ENCODE assay signal across 8 cellular contexts in the genomic region with DNA sequence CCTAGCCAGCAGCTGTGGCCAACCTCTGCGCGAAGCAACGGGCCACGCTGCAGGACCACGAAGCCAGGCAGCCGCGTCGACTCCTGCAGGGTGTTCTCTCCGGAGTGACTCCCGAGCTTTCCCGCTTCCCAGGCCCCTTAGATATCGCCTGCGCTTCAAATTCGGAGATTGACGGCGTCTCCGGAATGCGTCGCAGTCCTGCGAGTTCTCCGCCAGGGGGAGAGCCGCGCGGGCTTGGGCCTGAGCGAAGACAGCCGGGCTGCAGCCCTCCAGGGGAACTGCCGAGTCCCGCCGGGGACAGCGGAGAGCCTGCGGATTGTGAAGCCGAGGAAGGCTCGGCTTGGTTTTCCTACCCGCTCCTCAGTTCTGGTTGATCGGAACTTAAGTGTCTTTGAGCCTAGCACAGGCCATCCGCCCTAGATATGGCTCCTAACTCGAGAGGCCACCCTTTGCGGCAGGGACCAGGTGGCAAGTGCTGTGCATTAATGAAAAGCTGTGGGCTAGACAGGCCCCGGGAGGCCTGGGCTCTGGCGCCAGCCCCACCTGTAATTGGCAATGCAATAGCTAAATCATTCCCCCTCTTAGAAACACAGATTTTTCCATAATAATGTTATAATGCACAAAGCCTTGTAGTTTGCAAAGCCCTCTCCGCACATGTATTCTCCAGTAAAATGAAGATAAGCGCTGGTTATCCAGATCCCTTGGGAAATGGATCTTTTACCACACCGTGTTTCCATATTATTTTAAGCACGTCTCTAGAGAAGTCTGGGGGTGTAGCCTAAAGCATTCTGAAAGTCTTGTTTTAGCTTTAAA. TPM values are rescaled to one million over a fixed set of nuclear protein-coding genes. Genes with fewer than 3 reads are reported as not detected.
DNase-seq lines count a peak whose midpoint lies in the region; ATAC-seq and TF ChIP-seq lines count a peak whose summit lies in the region.

No MANE protein-coding gene starts in this region.

- intact Hi-C loops in left colon (cut with DNase I, micrococcal nuclease): loop anchor here in 1 of 2 donors (10.0 kb wide), 1 partner anchor 212 kb away; no protein-coding TSS in a partner anchor

- peak overlapping the region; percentile 86 for H3K4me3 ChIP-seq in coronary artery

- peak; percentile 84 for TF ChIP-seq CTCF in coronary artery (IDR thresholded peaks at IDR 0.05)

- H3K27ac ChIP-seq in coronary artery: peak overlapping the region; percentile 70 to 86

- DNase-seq in AG08396 (ENCODE audit: low spot score) (peak; percentile 90), NCI-H226 (peak; percentile 70), coronary artery (ENCODE audit: low spot score) (peak; percentile 87), left colon (peak; percentile 76 to 85)
- DNase-seq in activated CD4-positive, alpha-beta T cell treated with anti-CD3 and anti-CD28 coated beads for 4 hours: peak; percentile 60 to 61
- peak; percentile 41 to 59 (median 53) for DNase-seq in stimulated activated CD4-positive, alpha-beta T cell treated with anti-CD3 and anti-CD28 coated beads, Interleukin-1b, Interleukin-23, amount 100 ng/mL, for 24 hours (ENCODE audit: low read depth in 4 of 4, low spot score in 1 of 4)

- ATAC-seq in GM18909 (IDR thresholded peaks at IDR 0.05; ENCODE audit: poor library complexity, unreplicated experiment): peak; percentile 96
- peak; percentile 95 for ATAC-seq in HG03196 (IDR thresholded peaks at IDR 0.05; ENCODE audit: unreplicated experiment)
- ATAC-seq in left colon: peak; percentile 87

RNA-seq across cellular contexts. Expression of gene APBA1, which starts 0.9 kb away (rescaled TPM):
- 10 to 100 TPM; 11.9 to 14.4 TPM for total RNA-seq in left colon

Comparison
In these comparisons a context has a peak if more than half of its experiments do, and no peak if none do; other contexts are left out.
1. Peak in every context shown above with its lines: DNase-seq, ATAC-seq, H3K4me3 ChIP-seq and H3K27ac ChIP-seq.